Comparison of ENCODE assay signal across 14 cellular contexts in genomic region chr4:2786794-2787229, GRCh38. TPM values are rescaled to one million over a fixed set of nuclear protein-coding genes. Genes with fewer than 3 reads are reported as not detected.
A peak's percentile ranks its signal among the peaks of the same experiment; 100 is the strongest.
DNase-seq lines count a peak whose midpoint lies in the region; ATAC-seq and TF ChIP-seq lines count a peak whose summit lies in the region.
"Had no signal": no experiment of that assay in that cellular context is flagged by ENCODE, and none has a peak within 500 bp of the region (broad histone marks: within the 10 kb centered on the region; RNA-seq: fewer than 3 reads in every experiment).

No MANE protein-coding gene starts in this region.

- H3K27ac ChIP-seq in Peyer's patch = peak overlapping the region; percentile 59 to 79 (median 63)
- peak overlapping the region; percentile 87 for H3K27ac ChIP-seq in left ventricle myocardium inferior (replicated peaks)
- H3K27ac ChIP-seq: GM23248 had no signal

- H3K4me1 ChIP-seq in BE2C = peaks cover 3% of the 10 kb centered on the region; the same call in 1 of the 2 replicates
- peaks cover 0 to 28% (median 20%) of the 10 kb centered on the region in 4 donors for H3K4me1 ChIP-seq in Peyer's patch
- H3K4me1 ChIP-seq in left ventricle myocardium inferior = peaks cover 47% of the 10 kb centered on the region

- H3K27me3 ChIP-seq in BE2C = no peaks in the 10 kb centered on the region
- no peaks in the 10 kb centered on the region for H3K27me3 ChIP-seq in Peyer's patch
- no peaks in the 10 kb centered on the region for H3K27me3 ChIP-seq in left ventricle myocardium inferior (ENCODE audit: low read depth)

- H3K36me3 ChIP-seq in BE2C (no peaks in the 10 kb centered on the region), Peyer's patch (no peaks in the 10 kb centered on the region), left ventricle myocardium inferior (no peaks in the 10 kb centered on the region)

- H3K4me3 ChIP-seq in BE2C (ENCODE audit: low read depth, low read length) = no peak overlapping the region
- H3K4me3 ChIP-seq in Peyer's patch = no peak overlapping the region
- no peak overlapping the region for H3K4me3 ChIP-seq in left ventricle myocardium inferior
- H3K4me3 ChIP-seq: GM23248, lung had no signal

- intact Hi-C loops in left ventricle myocardium inferior (cut with micrococcal nuclease) = no loop called here

- DNase-seq in BE2C (peak; percentile 5), Peyer's patch (no peak), left ventricle myocardium inferior (no peak), cerebellum (ENCODE audit: low spot score) (no peak)
- DNase-seq in stimulated activated CD4-positive, alpha-beta T cell treated with anti-CD3 and anti-CD28 coated beads, Interleukin-4, amount 100 ng/mL, for 1 hour = no peak
- no peak for DNase-seq in activated CD4-positive, CD25-positive, alpha-beta regulatory T cell (lab: John Stamatoyannopoulos, UW)
- DNase-seq: foreskin fibroblast, GM23248, NCI-H2081, retina had no signal

- ATAC-seq in GM19397 (IDR thresholded peaks at IDR 0.05; ENCODE audit: unreplicated experiment) = peak; percentile 5
- ATAC-seq in GM21825 (IDR thresholded peaks at IDR 0.05; ENCODE audit: unreplicated experiment) = no peak

- H3K9me3 ChIP-seq in BE2C = no peaks in the 10 kb centered on the region
- no peaks in the 10 kb centered on the region for H3K9me3 ChIP-seq in Peyer's patch
- H3K9me3 ChIP-seq in left ventricle myocardium inferior (replicated peaks) = peaks cover 26% of the 10 kb centered on the region
- H3K9me3 ChIP-seq: Caco-2 had no signal

- TF ChIP-seq POLR2A in Peyer's patch (IDR thresholded peaks at IDR 0.05) = no peak

- TF ChIP-seq CTCF in BE2C (IDR thresholded peaks at IDR 0.05; ENCODE audit: low read depth, low read length) = no peak
- TF ChIP-seq CTCF in Peyer's patch (IDR thresholded peaks at IDR 0.05) = no peak
- TF ChIP-seq CTCF in left ventricle myocardium inferior (IDR thresholded peaks at IDR 0.05; ENCODE audit: borderline replicate concordance) = no peak

RNA-seq across cellular contexts. Expression of gene SH3BP2, which starts 6.1 kb away (rescaled TPM):
- polyA plus RNA-seq in BE2C (2012; ENCODE audit: insufficient read depth, insufficient read length, low read depth) = 35.4 TPM
- total RNA-seq in Peyer's patch (100 to 1,000 TPM in 2 of 4 donors, 10 to 100 TPM in 2; 54.8 to 208 (median 102) TPM), left ventricle myocardium inferior (24.7 TPM), cerebellum (31.2 TPM)

RNA-seq across cellular contexts. Expression of gene TNIP2, which starts 30.7 kb away (rescaled TPM):
- polyA plus RNA-seq in BE2C (2012; ENCODE audit: insufficient read depth, insufficient read length, low read depth) = 47.1 TPM
- 100 to 1,000 TPM; 135 to 255 (median 145) TPM for total RNA-seq in Peyer's patch
- 19.4 TPM for total RNA-seq in left ventricle myocardium inferior
- 6.8 TPM for total RNA-seq in cerebellum

RNA-seq across cellular contexts. Expression of gene ADD1, which starts 56.8 kb away (rescaled TPM):
- 184 TPM for polyA plus RNA-seq in BE2C (2012; ENCODE audit: insufficient read depth, insufficient read length, low read depth)
- 100 to 1,000 TPM; 290 to 470 (median 372) TPM for total RNA-seq in Peyer's patch
- 212 TPM for total RNA-seq in left ventricle myocardium inferior
- total RNA-seq in cerebellum = 201 TPM
